In genomic region chr20:44609511-44610312, GRCh38 we compare ENCODE assay signal across 8 cellular contexts. TPM values are rescaled to one million over a fixed set of nuclear protein-coding genes. Genes with fewer than 3 reads are reported as not detected.
DNase-seq lines count a peak whose midpoint lies in the region; ATAC-seq and TF ChIP-seq lines count a peak whose summit lies in the region.

No MANE protein-coding gene starts in this region.

- no peak overlapping the region for H3K4me3 Mint-ChIP-seq in activated CD4-positive, alpha-beta memory T cell treated with anti-CD3 and anti-CD28 coated beads for 36 hours

- H3K27me3 ChIP-seq in dorsolateral prefrontal cortex (no peaks in the 10 kb centered on the region), lower lobe of right lung (ENCODE audit: low read depth) (no peaks in the 10 kb centered on the region)

- H3K27ac ChIP-seq in dorsolateral prefrontal cortex (peak overlapping the region in 58 of 59 donors; percentile 33 to 93 (median 82)), lower lobe of right lung (peak overlapping the region; percentile 77)

- H3K4me3 ChIP-seq in dorsolateral prefrontal cortex = peak overlapping the region in 57 of 59 donors; percentile 0 to 65 (median 42)
- peak overlapping the region; percentile 31 for H3K4me3 ChIP-seq in lower lobe of right lung

- peaks cover 22% of the 10 kb centered on the region for H3K4me1 ChIP-seq in lower lobe of right lung

- CTCF ChIA-PET in activated CD4-positive, alpha-beta memory T cell treated with anti-CD3 and anti-CD28 coated beads for 36 hours (lab: Charles Lee) = interaction anchor here (0.6 to 3.9 kb wide), 40 partner anchors 8 to 545 kb away, joined by 3 to 80 read pairs (median 4); partner anchors contain the start of genes FITM2, SERINC3 and TTPAL

- in situ Hi-C loops in ACHN (cut with HindIII; ENCODE audit: low pct_ligation_motif_present, low pct_unique_long_range_greater_than_20kb, low sequenced_read_pairs) = no loop called here

- no peaks in the 10 kb centered on the region for H3K9me3 Mint-ChIP-seq in activated CD4-positive, alpha-beta memory T cell treated with anti-CD3 and anti-CD28 coated beads for 36 hours

- intact Hi-C loops in activated CD4-positive, alpha-beta memory T cell treated with anti-CD3 and anti-CD28 coated beads for 36 hours (cut with micrococcal nuclease) = loop anchor here (1.0 to 2.0 kb wide), 5 partner anchors 88 to 399 kb away; partner anchors contain the start of genes OSER1 and TTPAL
- intact Hi-C loops in dorsolateral prefrontal cortex (cut with DNase I) = loop anchor here (1.0 to 5.0 kb wide), 8 partner anchors 37 to 397 kb away; partner anchors contain the start of genes OSER1 (in 1 of the 2) and TTPAL (in 1 of the 2)
- intact Hi-C loops in lower lobe of right lung (cut with DNase I) = loop anchor here (10.0 kb wide), 1 partner anchor 225 kb away; no protein-coding TSS in a partner anchor

- ATAC-seq in GM18868 (IDR thresholded peaks at IDR 0.05; ENCODE audit: unreplicated experiment) (peak; percentile 66), HG03521 (IDR thresholded peaks at IDR 0.05; ENCODE audit: unreplicated experiment) (peak; percentile 75), lower lobe of right lung (peak; percentile 98)

- H3K27me3 Mint-ChIP-seq in activated CD4-positive, alpha-beta memory T cell treated with anti-CD3 and anti-CD28 coated beads for 36 hours = no peaks in the 10 kb centered on the region

- no peaks in the 10 kb centered on the region for H3K9me3 ChIP-seq in lower lobe of right lung

- peak overlapping the region; percentile 52 for H3K27ac Mint-ChIP-seq in activated CD4-positive, alpha-beta memory T cell treated with anti-CD3 and anti-CD28 coated beads for 36 hours

- peaks cover 16% of the 10 kb centered on the region for H3K36me3 ChIP-seq in lower lobe of right lung

- H3K36me3 Mint-ChIP-seq in activated CD4-positive, alpha-beta memory T cell treated with anti-CD3 and anti-CD28 coated beads for 36 hours = no peaks in the 10 kb centered on the region

- peak; percentile 91 to 100 (median 98) for TF ChIP-seq CTCF in dorsolateral prefrontal cortex (IDR thresholded peaks at IDR 0.05 in 54 of 56, conservative IDR thresholded peaks at IDR 0.05 in 2 of 56; ENCODE audit: low read depth in 1 of 56, partially characterized antibody in 56 of 56)
- peak; percentile 98 for TF ChIP-seq CTCF in lower lobe of right lung (IDR thresholded peaks at IDR 0.05)

- DNase-seq in ACHN (peak; percentile 87), NCI-H69 (lab: John Stamatoyannopoulos, UW) (peak; percentile 85), dorsolateral prefrontal cortex (peak; percentile 83 to 92 (median 88)), lower lobe of right lung (peak; percentile 91)
- DNase-seq in activated CD4-positive, alpha-beta memory T cell treated with anti-CD3 and anti-CD28 coated beads for 36 hours = peak; percentile 87
- DNase-seq in stimulated activated CD4-positive, alpha-beta T cell treated with anti-CD3 and anti-CD28 coated beads, TNF-alpha, amount 100 ng/mL, for 1 hour (ENCODE audit: low read depth in 3 of 3, low spot score in 1 of 3) = peak; percentile 45 to 87 (median 63)

- POLR2A ChIA-PET in activated CD4-positive, alpha-beta memory T cell treated with anti-CD3 and anti-CD28 coated beads for 36 hours (lab: Charles Lee) = no interaction called here

- H3K4me1 Mint-ChIP-seq in activated CD4-positive, alpha-beta memory T cell treated with anti-CD3 and anti-CD28 coated beads for 36 hours (ENCODE audit: low read depth) = peaks cover 8% of the 10 kb centered on the region

RNA-seq across cellular contexts. Expression of gene PKIG, which starts 27.3 kb away (rescaled TPM):
- 1 to 10 TPM; 2.9 to 4.1 TPM for total RNA-seq in activated CD4-positive, alpha-beta memory T cell treated with anti-CD3 and anti-CD28 coated beads for 36 hours
- 100 to 1,000 TPM in 6 of 120 experiments, 10 to 100 TPM in 114; 35.0 to 115 (median 72.9) TPM for total RNA-seq in dorsolateral prefrontal cortex
- 61.6 TPM for total RNA-seq in lower lobe of right lung

RNA-seq across cellular contexts. Expression of gene ADA, which starts 41.8 kb away (rescaled TPM):
- 10 to 100 TPM; 35.7 to 38.0 TPM for total RNA-seq in activated CD4-positive, alpha-beta memory T cell treated with anti-CD3 and anti-CD28 coated beads for 36 hours
- 10 to 100 TPM in 23 of 120 experiments, 1 to 10 TPM in 97; 1.9 to 18.9 (median 6.6) TPM for total RNA-seq in dorsolateral prefrontal cortex
- total RNA-seq in lower lobe of right lung = 7.7 TPM

Comparison
In these comparisons a context has a peak if more than half of its experiments do, and no peak if none do; other contexts are left out.
1. Peak in every context shown above with its lines: DNase-seq, ATAC-seq, H3K4me3 ChIP-seq and H3K27ac ChIP-seq.
2. RNA of gene PKIG, which starts 27.3 kb away (total RNA-seq): 35.0 to 115 TPM in dorsolateral prefrontal cortex and 61.6 TPM in lower lobe of right lung (single experiment); 2.9 to 4.1 TPM in activated CD4-positive, alpha-beta memory T cell treated with anti-CD3 and anti-CD28 coated beads for 36 hours; every median in the first group is over 4 times any median in the second.